In genomic region chr6:28635547-28636158, GRCh38 we compare ENCODE assay signal across 10 cellular contexts.
DNase-seq lines count a peak whose midpoint lies in the region; ATAC-seq and TF ChIP-seq lines count a peak whose summit lies in the region.
"Had no signal": no experiment of that assay in that cellular context is flagged by ENCODE, and none has a peak within 500 bp of the region (broad histone marks: within the 10 kb centered on the region; RNA-seq: fewer than 3 reads in every experiment).

No MANE protein-coding gene starts in this region.

- peaks cover 2 to 8% of the 10 kb centered on the region in 2 experiments; a peak in 3 of 5 replicates for H3K9me3 Mint-ChIP-seq in H9

- H3K4me3 Mint-ChIP-seq in H9, result peak overlapping the region; percentile 81 to 94

- peaks cover 58% of the 10 kb centered on the region for H3K27me3 Mint-ChIP-seq in H9 (ENCODE audit: low read depth)

- no peak overlapping the region for H3T11ph ChIP-seq in H9 (ENCODE audit: low read length)

- no peak overlapping the region for H3K27ac ChIP-seq in H9 (ENCODE audit: insufficient read length, low read depth, low read length)
- no peak overlapping the region for H3K27ac ChIP-seq in mesendoderm (ENCODE audit: low read depth, low read length)
- no peak overlapping the region for H3K27ac ChIP-seq in tibial nerve

- H3K27ac Mint-ChIP-seq in H9, result no peak overlapping the region

- H3K36me3 ChIP-seq in mesendoderm (ENCODE audit: control insufficient read depth, insufficient read depth, low read length) (no peaks in the 10 kb centered on the region), tibial nerve (no peaks in the 10 kb centered on the region)

- DNase-seq in AG10803 (ENCODE audit: low read depth) (no peak), H9 (peak; percentile 39), astrocyte of the spinal cord (ENCODE audit: low read depth, low spot score) (no peak), mesendoderm (no peak), tibial nerve (ENCODE audit: low spot score in 2 of 2) (no peak)
- no peak for DNase-seq in stimulated activated CD4-positive, alpha-beta T cell treated with anti-CD3 and anti-CD28 coated beads, Interleukin-12 subunit alpha, Interleukin-12 subunit beta, amount 100 ng/mL, for 4 hours
- DNase-seq: activated CD4-positive, alpha-beta T cell treated with anti-CD3 and anti-CD28 coated beads, Interleukin-2, amount 50 U/mL, for 4 hours; NCI-H1436 had no signal

- in situ Hi-C loops in astrocyte of the spinal cord (cut with HindIII; ENCODE audit: low sequenced_read_pairs), result no loop called here

- H3K9me3 ChIP-seq in H9 (ENCODE audit: control insufficient read depth, low read depth, low read length) (no peaks in the 10 kb centered on the region), tibial nerve (no peaks in the 10 kb centered on the region)

- H4K5ac ChIP-seq in H9 (ENCODE audit: insufficient read length, low read depth, low read length) (no peak overlapping the region), mesendoderm (ENCODE audit: low read length) (no peak overlapping the region)

- peaks cover 2% of the 10 kb centered on the region; the same call in 1 of the 2 replicates for H3K27me3 ChIP-seq in H9 (ENCODE audit: insufficient read depth, low read length)
- peaks cover 11% of the 10 kb centered on the region for H3K27me3 ChIP-seq in mesendoderm (ENCODE audit: insufficient read depth, low read length, poor library complexity)
- peaks cover 0 to 63% of the 10 kb centered on the region in 2 donors for H3K27me3 ChIP-seq in tibial nerve

- ATAC-seq in GM18858 (IDR thresholded peaks at IDR 0.05; ENCODE audit: unreplicated experiment) (no peak), GM21717 (IDR thresholded peaks at IDR 0.05; ENCODE audit: unreplicated experiment) (no peak)

- H2AK5ac ChIP-seq in H9 (ENCODE audit: insufficient read length, low read length), result no peak overlapping the region
- H2AK5ac ChIP-seq in mesendoderm (ENCODE audit: low read length), result no peak overlapping the region

- H4K8ac ChIP-seq in H9 (replicated peaks; ENCODE audit: insufficient read length, low read depth, low read length) (no peak overlapping the region), mesendoderm (ENCODE audit: low read depth, low read length) (no peak overlapping the region)

- H4K20me1 ChIP-seq in H9 (ENCODE audit: control insufficient read depth, insufficient read depth, insufficient read length), result no peaks in the 10 kb centered on the region

- peak overlapping the region; percentile 83 for H3K4me2 ChIP-seq in H9 (ENCODE audit: insufficient read depth, insufficient read length, low read length)
- H3K4me2 ChIP-seq in mesendoderm (ENCODE audit: low read length), result peak overlapping the region; percentile 82

- no peak overlapping the region for H2BK12ac ChIP-seq in H9 (ENCODE audit: insufficient read length, low read depth, low read length)

- H3K79me2 ChIP-seq in H9 (ENCODE audit: insufficient read depth, low read length) (no peaks in the 10 kb centered on the region; the same call in 1 of the 2 replicates), mesendoderm (ENCODE audit: control insufficient read depth, insufficient read depth, low read length) (no peaks in the 10 kb centered on the region)

- no peaks in the 10 kb centered on the region for H3K36me3 Mint-ChIP-seq in H9 (ENCODE audit: insufficient read depth in 1 of 3, low read depth in 3 of 3)

- WGBS in H9 (ENCODE audit: extremely low coverage, insufficient read length, low lambda C conversion rate), result no CpG with 5 or more reads among the region's 20 CpGs
- no CpG with 5 or more reads among the region's 20 CpGs for WGBS in mesendoderm (ENCODE audit: extremely low coverage, insufficient coverage, low lambda C conversion rate)
- 5 to 6% methylated on average over 20 of the region's 20 CpGs for WGBS in tibial nerve, 2 donors

- H3K79me1 ChIP-seq in H9 (ENCODE audit: insufficient read depth, low read depth, low read length, poor library complexity, severe bottlenecking), result no peaks in the 10 kb centered on the region
- H3K79me1 ChIP-seq in mesendoderm (ENCODE audit: low read length), result no peaks in the 10 kb centered on the region

- H3K4me3 ChIP-seq in AG10803 (ENCODE audit: low read length), result peak overlapping the region; percentile 46
- H3K4me3 ChIP-seq in astrocyte of the spinal cord (ENCODE audit: low read depth, low read length), result peak overlapping the region; percentile 33
- H3K4me3 ChIP-seq in mesendoderm (ENCODE audit: low read length), result peak overlapping the region; percentile 57
- H3K4me3 ChIP-seq in tibial nerve, result peak overlapping the region in 2 of 4 donors; percentile 26 to 40

- H2BK120ac ChIP-seq in H9 (ENCODE audit: low read depth, low read length, poor library complexity, severe bottlenecking) (no peak overlapping the region), mesendoderm (ENCODE audit: low read depth, low read length) (no peak overlapping the region)

- TF ChIP-seq CTCF in AG10803 (conservative IDR thresholded peaks at IDR 0.05; ENCODE audit: low read length) (no peak), H9 (conservative IDR thresholded peaks at IDR 0.05) (no peak), astrocyte of the spinal cord (IDR thresholded peaks at IDR 0.05; ENCODE audit: low read depth, low read length) (no peak), tibial nerve (IDR thresholded peaks at IDR 0.05) (no peak)

- no peak overlapping the region for H2BK20ac ChIP-seq in H9 (ENCODE audit: low read depth, low read length, poor library complexity, severe bottlenecking)

- H3K4me1 Mint-ChIP-seq in H9, result peaks cover 11 to 18% of the 10 kb centered on the region in 2 experiments

- H3K23ac ChIP-seq in H9 (ENCODE audit: insufficient read length, low read depth, low read length) (no peak overlapping the region), mesendoderm (ENCODE audit: low read length) (no peak overlapping the region)

- H2BK15ac ChIP-seq in H9 (ENCODE audit: low read depth, low read length) (no peak overlapping the region), mesendoderm (replicated peaks; ENCODE audit: low read depth) (no peak overlapping the region)

- TF ChIP-seq EP300 in tibial nerve (IDR thresholded peaks at IDR 0.05), result no peak

- H3K56ac ChIP-seq in H9 (ENCODE audit: insufficient read length, low read depth, low read length), result no peak overlapping the region
- peak overlapping the region; percentile 73 for H3K56ac ChIP-seq in mesendoderm (ENCODE audit: low read length)

- no peak overlapping the region for H2BK5ac ChIP-seq in H9 (ENCODE audit: insufficient read length, low read length)
- H2BK5ac ChIP-seq in mesendoderm (ENCODE audit: low read length), result no peak overlapping the region

- no peak overlapping the region for H3K14ac ChIP-seq in H9 (ENCODE audit: insufficient read depth, low read length)

- H3K9ac ChIP-seq in H9 (ENCODE audit: extremely low read depth, insufficient read length, low read length) (no peak overlapping the region), mesendoderm (ENCODE audit: low read length) (peak overlapping the region; percentile 59)

- no peak overlapping the region for H2AFZ ChIP-seq in H9 (ENCODE audit: low read length)

- H3K4me1 ChIP-seq in H9 (ENCODE audit: insufficient read depth, low read length) (no peaks in the 10 kb centered on the region), mesendoderm (ENCODE audit: control insufficient read depth, low read depth, low read length) (no peaks in the 10 kb centered on the region), tibial nerve (peaks cover 0 to 15% (median 0%) of the 10 kb centered on the region in 4 donors)

- H3K4ac ChIP-seq in H9 (ENCODE audit: low read depth, low read length), result no peak overlapping the region
- H3K4ac ChIP-seq in mesendoderm (ENCODE audit: low read depth, low read length), result no peak overlapping the region

- peaks cover 19% of the 10 kb centered on the region for H3K23me2 ChIP-seq in H9 (ENCODE audit: insufficient read length, low read depth, low read length, poor library complexity, severe bottlenecking)

- TF ChIP-seq POLR2A in tibial nerve (IDR thresholded peaks at IDR 0.05), result no peak

- H3K18ac ChIP-seq in H9 (ENCODE audit: insufficient read length, low read depth, low read length) (no peak overlapping the region), mesendoderm (ENCODE audit: low read length) (no peak overlapping the region)

- no peak overlapping the region for H4K91ac ChIP-seq in H9 (ENCODE audit: insufficient read length, low read depth, low read length)
